ENCODE assay signal across 23 cellular contexts in the genomic region with DNA sequence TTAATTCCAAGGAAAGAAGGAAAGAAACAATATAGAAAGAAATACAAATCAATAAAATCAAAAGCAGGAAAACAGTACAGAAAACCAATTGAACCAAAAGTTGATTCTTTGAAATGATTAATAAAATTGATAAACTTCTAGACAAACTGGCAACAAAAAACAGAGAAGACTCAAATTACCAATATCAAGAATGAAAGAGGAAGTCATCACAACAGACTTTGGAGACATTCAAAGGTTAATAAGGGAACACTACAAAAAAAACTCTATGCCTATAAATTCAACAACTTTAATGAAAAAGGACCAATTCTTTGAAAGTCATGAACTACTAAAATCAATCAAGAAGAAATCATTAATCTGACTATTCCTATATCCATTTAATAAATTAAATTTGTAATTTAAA.
"Had no signal": no experiment of that assay in that cellular context is flagged by ENCODE, and none has a peak within 500 bp of the region (broad histone marks: within the 10 kb centered on the region; RNA-seq: fewer than 3 reads in every experiment).

No MANE protein-coding gene starts in this region.

- H3K36me3 ChIP-seq: esophagus squamous epithelium, gastroesophageal sphincter, left lung, lower lobe of right lung, right lobe of liver, spleen, tibial nerve, upper lobe of right lung, vagina had no signal

- H3K4me3 ChIP-seq: esophagus squamous epithelium, gastroesophageal sphincter, left lung, lower lobe of right lung, psoas muscle, right lobe of liver, spleen, testis, tibial nerve, upper lobe of right lung, vagina had no signal

- H3K9me3 ChIP-seq: esophagus squamous epithelium, gastroesophageal sphincter, left lung, lower lobe of right lung, psoas muscle, right lobe of liver, spleen, testis, tibial nerve, upper lobe of right lung, vagina had no signal

- H3K27ac ChIP-seq: esophagus squamous epithelium, gastroesophageal sphincter, left lung, lower lobe of right lung, parathyroid adenoma, psoas muscle, right lobe of liver, spleen, testis, tibial nerve, upper lobe of right lung, vagina had no signal

- H3K4me1 ChIP-seq: esophagus squamous epithelium, gastroesophageal sphincter, left lung, lower lobe of right lung, parathyroid adenoma, psoas muscle, right lobe of liver, spleen, testis, tibial nerve, upper lobe of right lung, vagina had no signal

- H3K27me3 ChIP-seq: esophagus squamous epithelium, gastroesophageal sphincter, left lung, right lobe of liver, testis, tibial nerve, upper lobe of right lung, vagina had no signal

- DNase-seq: dermis blood vessel endothelial cell; esophagus squamous epithelium; foreskin fibroblast; glutamatergic neuron; islet precursor cell; lower lobe of right lung; occipital lobe; psoas muscle; retina; right lobe of liver; spleen; stimulated activated CD4-positive, alpha-beta T cell treated with anti-CD3 and anti-CD28 coated beads, Interleukin-15, amount 100 ng/mL, for 24 hours; stimulated activated CD4-positive, alpha-beta T cell treated with anti-CD3 and anti-CD28 coated beads, Interleukin-1b, Interleukin-23, amount 100 ng/mL, for 48 hours; stimulated activated CD4-positive, alpha-beta T cell treated with anti-CD3 and anti-CD28 coated beads, Interleukin-4, amount 100 ng/mL, for 4 hours; stimulated activated naive B cell treated with anti-CD40 and anti-IgM and Interleukin-4, amounts not matched to agents 10 μg/mL and 1 μg/mL and 100 μg/mL, for 72 hours; stimulated activated naive CD8-positive, alpha-beta T cell treated with anti-CD3 and anti-CD28 coated beads, Interleukin-15, amount 100 ng/mL, for 72 hours; testis; upper lobe of right lung had no signal

- ATAC-seq: gastroesophageal sphincter; left lung; lower lobe of right lung; psoas muscle; right lobe of liver; stimulated activated naive B cell treated with anti-CD40 and anti-IgM and Interleukin-4, amounts not matched to agents 10 μg/mL and 1 μg/mL and 100 μg/mL, for 72 hours; stimulated activated naive CD8-positive, alpha-beta T cell treated with anti-CD3 and anti-CD28 coated beads, Interleukin-15, amount 100 ng/mL, for 72 hours; upper lobe of right lung had no signal
